ENCODE assay signal across 12 cellular contexts in genomic region chr10:46006219-46006618, GRCh38. TPM values are rescaled to one million over a fixed set of nuclear protein-coding genes. Genes with fewer than 3 reads are reported as not detected.
DNase-seq lines count a peak whose midpoint lies in the region; ATAC-seq and TF ChIP-seq lines count a peak whose summit lies in the region.
"Had no signal": no experiment of that assay in that cellular context is flagged by ENCODE, and none has a peak within 500 bp of the region (broad histone marks: within the 10 kb centered on the region; RNA-seq: fewer than 3 reads in every experiment).

No MANE protein-coding gene starts in this region.

- H3K4me1 Mint-ChIP-seq in activated naive CD8-positive, alpha-beta T cell treated with anti-CD3 and anti-CD28 coated beads, Interleukin-2, amount 50 U/mL, for 24 hours: peaks cover 3% of the 10 kb centered on the region
- peaks cover 0 to 5% (median 2%) of the 10 kb centered on the region in 4 donors for H3K4me1 Mint-ChIP-seq in naive thymus-derived CD8-positive, alpha-beta T cell

- DNase-seq in ACHN (peak; percentile 56), EH (ENCODE audit: low read depth) (peak; percentile 90), foreskin keratinocyte (peak; percentile 32 to 69)
- no peak for DNase-seq in activated naive CD8-positive, alpha-beta T cell treated with anti-CD3 and anti-CD28 coated beads, Interleukin-2, amount 50 U/mL, for 24 hours
- no peak for DNase-seq in naive thymus-derived CD8-positive, alpha-beta T cell
- DNase-seq: DND-41, NCI-H187, OCI-M1 had no signal

- H3K27me3 ChIP-seq in foreskin keratinocyte: no peaks in the 10 kb centered on the region

- ATAC-seq in activated naive CD8-positive, alpha-beta T cell treated with anti-CD3 and anti-CD28 coated beads, Interleukin-2, amount 50 U/mL, for 24 hours: no peak
- ATAC-seq in foreskin keratinocyte (peak; percentile 82), HG03025 (IDR thresholded peaks at IDR 0.05; ENCODE audit: low FRiP score, unreplicated experiment) (no peak), HG02885 (IDR thresholded peaks at IDR 0.05; ENCODE audit: poor library complexity, unreplicated experiment) (no peak), HG02840 (IDR thresholded peaks at IDR 0.05; ENCODE audit: low FRiP score, unreplicated experiment) (no peak)
- no peak for ATAC-seq in naive thymus-derived CD8-positive, alpha-beta T cell

- POLR2A ChIA-PET in naive thymus-derived CD8-positive, alpha-beta T cell (lab: Charles Lee): no interaction called here

- in situ Hi-C loops in ACHN (cut with HindIII; ENCODE audit: low pct_ligation_motif_present, low pct_unique_long_range_greater_than_20kb, low sequenced_read_pairs): no loop called here

- peaks cover 10% of the 10 kb centered on the region for H3K4me1 ChIP-seq in foreskin keratinocyte

- H3K27ac ChIP-seq in foreskin keratinocyte: no peak overlapping the region

- H3K9me3 Mint-ChIP-seq in activated naive CD8-positive, alpha-beta T cell treated with anti-CD3 and anti-CD28 coated beads, Interleukin-2, amount 50 U/mL, for 24 hours: no peaks in the 10 kb centered on the region
- H3K9me3 Mint-ChIP-seq in naive thymus-derived CD8-positive, alpha-beta T cell: no peaks in the 10 kb centered on the region
- H3K9me3 Mint-ChIP-seq: activated T-helper 2 cell treated with anti-CD3 and anti-CD28 coated beads, Interferon-gamma antibody, Interleukin-2, Interleukin-4, amounts not matched to agents 10 μg/mL and 5 μg/mL and 100 μg/mL, durations not matched to agents 14 hours and 24 hours and 36 hours had no signal

- peak overlapping the region; percentile 64 for H3K27ac Mint-ChIP-seq in activated naive CD8-positive, alpha-beta T cell treated with anti-CD3 and anti-CD28 coated beads, Interleukin-2, amount 50 U/mL, for 24 hours
- H3K27ac Mint-ChIP-seq in naive thymus-derived CD8-positive, alpha-beta T cell: peak overlapping the region in 4 of 10 donors; percentile 13 to 50 (median 30)

- no peak for TF ChIP-seq CTCF in foreskin keratinocyte (conservative IDR thresholded peaks at IDR 0.05)

- H3K4me3 Mint-ChIP-seq in activated naive CD8-positive, alpha-beta T cell treated with anti-CD3 and anti-CD28 coated beads, Interleukin-2, amount 50 U/mL, for 24 hours: no peak overlapping the region
- no peak overlapping the region for H3K4me3 Mint-ChIP-seq in naive thymus-derived CD8-positive, alpha-beta T cell

- H3K27me3 Mint-ChIP-seq in activated naive CD8-positive, alpha-beta T cell treated with anti-CD3 and anti-CD28 coated beads, Interleukin-2, amount 50 U/mL, for 24 hours: no peaks in the 10 kb centered on the region
- no peaks in the 10 kb centered on the region for H3K27me3 Mint-ChIP-seq in naive thymus-derived CD8-positive, alpha-beta T cell

- peaks cover 59% of the 10 kb centered on the region for H3K36me3 Mint-ChIP-seq in activated naive CD8-positive, alpha-beta T cell treated with anti-CD3 and anti-CD28 coated beads, Interleukin-2, amount 50 U/mL, for 24 hours (ENCODE audit: low read depth)
- peaks cover 6 to 90% (median 26%) of the 10 kb centered on the region in 3 donors for H3K36me3 Mint-ChIP-seq in naive thymus-derived CD8-positive, alpha-beta T cell

RNA-seq across cellular contexts. Expression of gene NCOA4, which starts 24.2 kb away (rescaled TPM):
- total RNA-seq in foreskin keratinocyte: 131 and 135 TPM in 2 replicates
- 44.8 and 51.0 TPM in 2 replicates for polyA plus RNA-seq in foreskin keratinocyte
- 10 to 100 TPM; 90.0 to 90.1 TPM for total RNA-seq in naive thymus-derived CD8-positive, alpha-beta T cell
- polyA plus RNA-seq in naive thymus-derived CD8-positive, alpha-beta T cell: 100 to 1,000 TPM; 153 to 162 (median 155) TPM

RNA-seq across cellular contexts. Expression of gene TIMM23, which starts 33.9 kb away (rescaled TPM):
- 96.5 and 103 TPM in 2 replicates for total RNA-seq in foreskin keratinocyte
- polyA plus RNA-seq in foreskin keratinocyte: 121 and 132 TPM in 2 replicates
- total RNA-seq in naive thymus-derived CD8-positive, alpha-beta T cell: 10 to 100 TPM; 25.1 to 25.4 TPM
- polyA plus RNA-seq in naive thymus-derived CD8-positive, alpha-beta T cell: 10 to 100 TPM; 42.7 to 53.6 (median 49.1) TPM

RNA-seq across cellular contexts. Expression of gene MSMB, which starts 39.9 kb away (rescaled TPM):
- not detected in 2 replicates for total RNA-seq in foreskin keratinocyte
- not detected in 2 replicates for polyA plus RNA-seq in foreskin keratinocyte
- not detected for total RNA-seq in naive thymus-derived CD8-positive, alpha-beta T cell
- polyA plus RNA-seq in naive thymus-derived CD8-positive, alpha-beta T cell: not detected
- total RNA-seq: activated T-helper 2 cell treated with anti-CD3 and anti-CD28 coated beads, Interferon-gamma antibody, Interleukin-2, Interleukin-4, amounts not matched to agents 10 μg/mL and 5 μg/mL and 100 μg/mL, durations not matched to agents 14 hours and 24 hours and 36 hours had no signal

Comparison
In these comparisons a context has a peak if more than half of its experiments do, and no peak if none do; other contexts are left out.
1. DNase-seq: peak in ACHN (single experiment), EH (single experiment) and foreskin keratinocyte (2 of 2); none in activated naive CD8-positive, alpha-beta T cell treated with anti-CD3 and anti-CD28 coated beads, Interleukin-2, amount 50 U/mL, for 24 hours (single experiment) and naive thymus-derived CD8-positive, alpha-beta T cell (0 of 10).